Comparison of ENCODE assay signal across 20 cellular contexts in the genomic region with DNA sequence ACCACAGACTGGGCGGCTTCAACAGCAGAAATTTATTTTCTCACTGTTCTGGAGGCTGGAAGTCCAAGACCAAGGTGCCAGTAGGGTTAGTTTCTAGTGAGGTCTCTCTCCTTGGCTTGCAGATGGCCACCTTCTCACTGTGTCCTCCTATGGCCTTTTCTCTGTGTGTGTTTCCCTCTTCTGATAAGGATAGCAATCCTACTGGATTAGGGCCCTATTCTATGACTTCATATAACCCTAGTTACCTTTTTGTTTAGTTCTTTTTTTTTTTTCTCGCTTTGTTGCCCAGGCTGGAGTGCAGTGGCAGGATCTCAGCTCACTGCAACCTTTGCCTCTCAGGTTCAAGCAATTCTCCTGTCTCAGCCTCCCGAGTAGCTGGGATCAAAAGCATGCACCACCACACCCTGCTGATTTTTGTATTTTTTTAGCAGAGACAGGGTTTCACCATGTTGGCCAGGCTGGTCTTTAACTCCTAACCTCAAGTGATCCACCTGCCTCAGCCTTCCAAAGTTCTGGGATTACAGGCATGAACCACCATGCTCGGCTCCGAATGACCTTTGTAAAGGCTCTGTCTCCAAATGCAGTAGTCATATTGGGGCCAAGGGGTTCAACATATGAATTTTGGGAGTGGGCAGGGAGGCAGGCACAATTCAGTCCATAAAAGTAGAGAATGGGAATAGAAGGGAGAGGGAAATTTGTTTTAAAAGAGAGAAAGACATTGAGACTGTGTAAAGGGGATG.
"Had no signal": no experiment of that assay in that cellular context is flagged by ENCODE, and none has a peak within 500 bp of the region (broad histone marks: within the 10 kb centered on the region; RNA-seq: fewer than 3 reads in every experiment).

No MANE protein-coding gene starts in this region.

- H3K4me1 ChIP-seq: SJSA1 had no signal

- H3K4me3 ChIP-seq: SJSA1, SK-N-MC had no signal

- FAIRE-seq: RCC 7860 had no signal

- H3K9me3 ChIP-seq: SJSA1 had no signal

- H3K27ac ChIP-seq: SJSA1, SK-N-MC had no signal

- H3K36me3 ChIP-seq: SJSA1 had no signal

- DNase-seq: KBM-7, MV-4-11, NCI-H1048, NCI-H1105, NCI-H1417, NCI-H1436 treated with DMSO at 0.1 percent for 48 hours, NCI-H1694 treated with DMSO at 0.1 percent for 48 hours, NCI-H1930, NCI-H2081, NCI-H2107, NCI-H2227 treated with DMSO at 0.1 percent for 48 hours, NCI-H524, NCI-H526 treated with DMSO at 0.1 percent for 48 hours, NCI-H748 treated with DMSO at 0.1 percent for 48 hours, Right ventricle myocardium superior, RPMI8226, SIG-M5 had no signal
